Comparison of ENCODE assay signal across 12 cellular contexts in the genomic region with DNA sequence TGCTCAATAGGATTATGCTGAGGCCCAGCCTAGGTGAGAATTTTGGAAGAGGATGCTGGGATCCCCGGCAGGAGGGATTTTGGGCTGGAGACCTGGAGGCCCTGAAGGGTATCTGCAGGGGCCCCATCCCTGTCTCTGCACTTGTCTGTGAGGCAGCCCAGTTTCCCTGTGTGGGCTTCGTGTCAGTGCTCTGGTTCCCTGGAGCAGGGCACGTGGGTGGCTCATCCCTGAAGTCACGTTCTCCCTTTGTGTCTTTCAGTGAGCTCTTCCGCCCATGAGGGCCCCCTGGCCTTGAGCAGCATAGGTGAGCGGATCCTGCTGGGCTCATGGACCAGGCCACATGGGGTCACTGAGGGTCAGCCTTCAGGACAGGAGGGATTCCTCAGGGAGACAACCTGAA.
"Had no signal": no experiment of that assay in that cellular context is flagged by ENCODE, and none has a peak within 500 bp of the region (broad histone marks: within the 10 kb centered on the region; RNA-seq: fewer than 3 reads in every experiment).

No MANE protein-coding gene starts in this region.

- H3K27me3 ChIP-seq: body of pancreas, foreskin keratinocyte, neural progenitor cell, ovary had no signal

- H3K36me3 ChIP-seq: neural progenitor cell, ovary had no signal

- H3K27ac ChIP-seq: body of pancreas, foreskin keratinocyte, neural progenitor cell, ovary had no signal

- DNase-seq: activated CD4-positive, alpha-beta T cell treated with anti-CD3 and anti-CD28 coated beads, Interleukin-2, amount 50 U/mL, for 1 hour; activated CD4-positive, CD25-positive, alpha-beta regulatory T cell; amniotic stem cell; cortex of kidney; effector CD8-positive, alpha-beta T cell; foreskin keratinocyte; kidney glomerular epithelial cell; naive B cell; small intestine had no signal

- H3K4me1 ChIP-seq: body of pancreas, foreskin keratinocyte, neural progenitor cell had no signal

- H3K4me3 ChIP-seq: body of pancreas, neural progenitor cell, ovary had no signal

- ATAC-seq: body of pancreas, foreskin keratinocyte had no signal
